24 cellular contexts compared by ENCODE assay signal in genomic region chr3:15683253-15683652, GRCh38.
DNase-seq lines count a peak whose midpoint lies in the region; ATAC-seq and TF ChIP-seq lines count a peak whose summit lies in the region.
"Had no signal": no experiment of that assay in that cellular context is flagged by ENCODE, and none has a peak within 500 bp of the region (broad histone marks: within the 10 kb centered on the region; RNA-seq: fewer than 3 reads in every experiment).

No MANE protein-coding gene starts in this region.

- H3K27ac ChIP-seq in urinary bladder (ENCODE audit: low read depth), result peak overlapping the region; percentile 2
- H3K27ac ChIP-seq: 22Rv1, epithelial cell of prostate, lower lobe of right lung, right atrium auricular region had no signal

- H3K9ac ChIP-seq in adipocyte (ENCODE audit: low read length), result peak overlapping the region; percentile 64

- WGBS in urinary bladder, result 63% methylated on average over 1 of the region's 1 CpG

- H3K36me3 ChIP-seq in adipocyte (ENCODE audit: control insufficient read depth, insufficient read depth, low read length, severe bottlenecking), result peaks cover 75% of the 10 kb centered on the region
- H3K36me3 ChIP-seq in urinary bladder (ENCODE audit: insufficient read depth), result no peaks in the 10 kb centered on the region

- ATAC-seq in GM21786 (IDR thresholded peaks at IDR 0.05; ENCODE audit: unreplicated experiment) (no peak), esophagus mucosa (no peak)
- ATAC-seq: activated CD4-positive, alpha-beta T cell treated with anti-CD3 and anti-CD28 coated beads for 36 hours; lower lobe of right lung; natural killer cell; T-helper 17 cell had no signal

- no peaks in the 10 kb centered on the region for H3K27me3 ChIP-seq in adipocyte (replicated peaks; ENCODE audit: control insufficient read depth, insufficient read depth, low read length)
- H3K27me3 ChIP-seq: right atrium auricular region had no signal

- no peak for TF ChIP-seq CTCF in neural crest cell (conservative IDR thresholded peaks at IDR 0.05)

- H3K4me3 ChIP-seq in adipocyte (ENCODE audit: low read length) (peak overlapping the region; percentile 27), urinary bladder (ENCODE audit: low read depth, low read length) (no peak overlapping the region)
- H3K4me3 ChIP-seq: lower lobe of right lung, right atrium auricular region, thoracic aorta had no signal

- no peaks in the 10 kb centered on the region for H3K9me3 ChIP-seq in adipocyte (ENCODE audit: control insufficient read depth, low read length)
- H3K9me3 ChIP-seq: lower lobe of right lung, right atrium auricular region, thoracic aorta had no signal

- peak overlapping the region; percentile 4 for H3K4me3 Mint-ChIP-seq in neural crest cell
- H3K4me3 Mint-ChIP-seq: activated CD4-positive, alpha-beta T cell treated with anti-CD3 and anti-CD28 coated beads for 36 hours; H9; natural killer cell; T-helper 17 cell had no signal

- peaks cover 5% of the 10 kb centered on the region for H3K36me3 Mint-ChIP-seq in neural crest cell (ENCODE audit: low read depth)

- H3K27ac Mint-ChIP-seq in neural crest cell (ENCODE audit: unreplicated experiment), result peak overlapping the region; percentile 82
- H3K27ac Mint-ChIP-seq: activated CD4-positive, alpha-beta T cell treated with anti-CD3 and anti-CD28 coated beads for 36 hours; H9; T-helper 17 cell had no signal

- peaks cover 16% of the 10 kb centered on the region for H3K4me1 Mint-ChIP-seq in neural crest cell
- H3K4me1 Mint-ChIP-seq: activated CD4-positive, alpha-beta T cell treated with anti-CD3 and anti-CD28 coated beads for 36 hours; H9; natural killer cell had no signal

- DNase-seq in NOMO-1 treated with DMSO at 0.1 percent for 48 hours (lab: John Stamatoyannopoulos, UW; ENCODE audit: unreplicated experiment), result peak; percentile 9
- no peak for DNase-seq in NOMO-1 treated with dmso at 0.1 percent for 144 hours (lab: John Stamatoyannopoulos, UW; ENCODE audit: unreplicated experiment)
- no peak for DNase-seq in adipocyte (ENCODE audit: low read depth)
- DNase-seq in neural crest cell (ENCODE audit: low read depth, low spot score), result no peak
- no peak for DNase-seq in stimulated activated CD8-positive, alpha-beta memory T cell treated with anti-CD3 and anti-CD28 coated beads, Interleukin-4, amount 100 ng/mL, for 48 hours
- DNase-seq: activated CD4-positive, alpha-beta T cell treated with anti-CD3 and anti-CD28 coated beads for 36 hours; activated CD8-positive, alpha-beta memory T cell treated with anti-CD3 and anti-CD28 coated beads, Interleukin-2, amount 50 U/mL, for 48 hours; activated naive CD4-positive, alpha-beta T cell treated with Interleukin-2 at 50 U/mL for 16 hours; cortex of kidney; DMS153; glutamatergic neuron; H9; lower lobe of right lung; MM.1S; natural killer cell; NCI-H2081; T-helper 17 cell had no signal

- no peaks in the 10 kb centered on the region for H3K27me3 Mint-ChIP-seq in neural crest cell (ENCODE audit: low read depth)
- H3K27me3 Mint-ChIP-seq: activated CD4-positive, alpha-beta T cell treated with anti-CD3 and anti-CD28 coated beads for 36 hours; T-helper 17 cell had no signal

- H3K4me1 ChIP-seq in adipocyte (ENCODE audit: control insufficient read depth, insufficient read depth, low read length), result peaks cover 35% of the 10 kb centered on the region
- no peaks in the 10 kb centered on the region for H3K4me1 ChIP-seq in urinary bladder (ENCODE audit: insufficient read depth)

- no peaks in the 10 kb centered on the region for H3K9me3 Mint-ChIP-seq in neural crest cell
- H3K9me3 Mint-ChIP-seq: H9, natural killer cell had no signal
